Comparison of ENCODE assay signal across 17 cellular contexts in the genomic region with DNA sequence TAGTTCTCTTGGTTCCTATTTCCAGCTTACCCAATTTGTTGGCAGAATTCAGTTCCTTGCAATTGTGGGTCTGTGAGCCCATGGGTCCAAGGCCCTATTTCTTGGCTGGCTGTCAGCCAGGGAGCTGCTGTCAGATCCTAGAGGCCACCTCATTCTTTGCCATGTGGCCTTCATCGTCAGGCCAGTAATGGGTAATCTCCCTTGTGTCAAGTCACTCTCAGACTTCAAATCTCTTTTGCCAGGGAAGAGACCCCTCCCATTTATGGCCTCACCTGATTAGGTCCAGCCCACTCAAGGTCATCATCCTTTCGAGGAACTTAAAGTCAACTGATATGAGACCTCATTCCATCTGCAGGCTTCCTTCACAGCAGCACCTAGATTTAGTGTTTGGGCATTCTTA. TPM values are rescaled to one million over a fixed set of nuclear protein-coding genes. Genes with fewer than 3 reads are reported as not detected.
DNase-seq lines count a peak whose midpoint lies in the region; ATAC-seq, FAIRE-seq and TF ChIP-seq lines count a peak whose summit lies in the region.
"Had no signal": no experiment of that assay in that cellular context is flagged by ENCODE, and none has a peak within 500 bp of the region (broad histone marks: within the 10 kb centered on the region; RNA-seq: fewer than 3 reads in every experiment).

No MANE protein-coding gene starts in this region.

- TF ChIP-seq EP300 in K562 (IDR thresholded peaks at IDR 0.05; ENCODE audit: low read length), result no peak

- 12% methylated on average over 2 of the region's 2 CpGs for WGBS in K562 (ENCODE audit: insufficient coverage, low coverage, missing lambda C conversion rate)

- no peaks in the 10 kb centered on the region for H3K9me1 ChIP-seq in K562 (ENCODE audit: control insufficient read depth, insufficient read depth, low read length)

- in situ Hi-C loops in K562 (cut with MboI) (loop anchor here (10.0 kb wide), 1 partner anchor 289 kb away; no protein-coding TSS in a partner anchor), gastrocnemius medialis (cut with MboI; ENCODE audit: low sequenced_read_pairs in 4 of 4) (no loop called here)

- no peaks in the 10 kb centered on the region for H3K9me3 ChIP-seq in K562 (replicated peaks; ENCODE audit: control insufficient read depth, insufficient read depth, low read depth, low read length)
- H3K9me3 ChIP-seq in gastrocnemius medialis, result no peaks in the 10 kb centered on the region
- H3K9me3 ChIP-seq: HAP-1 had no signal

- intact Hi-C loops in K562 (cut with micrococcal nuclease), result no loop called here
- intact Hi-C loops in gastrocnemius medialis (cut with DNase I; ENCODE audit: low total_unique reads), result loop anchor here (5.0 kb wide), 1 partner anchor 57 kb away; no protein-coding TSS in a partner anchor

- H3K4me1 Mint-ChIP-seq in stimulated activated memory B cell treated with anti-CD40 and anti-IgM and Interleukin-4, amounts not matched to agents 10 μg/mL and 1 μg/mL and 100 μg/mL, for 72 hours, result no peaks in the 10 kb centered on the region
- H3K4me1 Mint-ChIP-seq in activated CD8-positive, alpha-beta memory T cell treated with anti-CD3 and anti-CD28 coated beads, Interleukin-2, amount 10 ng/mL, durations not matched to agents 7 days and 5 days, result no peaks in the 10 kb centered on the region

- H4K20me1 ChIP-seq in K562 (replicated peaks; ENCODE audit: control insufficient read depth, insufficient read depth, low read length), result no peaks in the 10 kb centered on the region
- H4K20me1 ChIP-seq: BLaER1 had no signal

- H3K9ac ChIP-seq in K562 (ENCODE audit: insufficient read depth in 1 of 2, low read depth in 2 of 2, low read length in 2 of 2), result no peak overlapping the region
- H3K9ac ChIP-seq: BLaER1 had no signal

- DNase-seq in D341Med (ENCODE audit: low spot score) (peak; percentile 6), K562 (ENCODE audit: extremely low read depth in 1 of 4, low spot score in 3 of 4) (peak in 1 of 4 experiments; percentile 25), islet precursor cell (peak; percentile 34), gastrocnemius medialis (peak in 1 of 2 donors; percentile 64), mesenteric fat pad (ENCODE audit: low spot score) (no peak)
- DNase-seq in activated CD8-positive, alpha-beta memory T cell treated with anti-CD3 and anti-CD28 coated beads, Interleukin-2, amount 10 ng/mL, durations not matched to agents 7 days and 5 days, result no peak
- DNase-seq: 8988T; CD4-positive, alpha-beta memory T cell; DMS79 treated with DMSO at 0.1 percent for 48 hours; GF-D8 had no signal

- H3K27me3 ChIP-seq in K562 (ENCODE audit: control insufficient read depth in 2 of 2, insufficient read depth in 2 of 2, low read length in 2 of 2) (no peaks in the 10 kb centered on the region; a peak in 1 of 5 replicates), gastrocnemius medialis (no peaks in the 10 kb centered on the region)
- H3K27me3 ChIP-seq: BLaER1 had no signal

- H3K79me2 ChIP-seq in K562 (ENCODE audit: control insufficient read depth, insufficient read depth, low read length), result no peaks in the 10 kb centered on the region

- TF ChIP-seq POLR2A in K562 (conservative IDR thresholded peaks at IDR 0.05) (no peak), gastrocnemius medialis (IDR thresholded peaks at IDR 0.05) (no peak)

- CTCF ChIA-PET in K562 (lab: Yijun Ruan, JAX; ENCODE audit: low intra/inter-chr PET ratio), result no interaction called here
- CTCF ChIA-PET in activated CD8-positive, alpha-beta memory T cell treated with anti-CD3 and anti-CD28 coated beads, Interleukin-2, amount 10 ng/mL, durations not matched to agents 7 days and 5 days (lab: Charles Lee), result no interaction called here

- peaks cover 46% of the 10 kb centered on the region for H3K36me3 Mint-ChIP-seq in stimulated activated memory B cell treated with anti-CD40 and anti-IgM and Interleukin-4, amounts not matched to agents 10 μg/mL and 1 μg/mL and 100 μg/mL, for 72 hours
- peaks cover 17% of the 10 kb centered on the region for H3K36me3 Mint-ChIP-seq in activated CD8-positive, alpha-beta memory T cell treated with anti-CD3 and anti-CD28 coated beads, Interleukin-2, amount 10 ng/mL, durations not matched to agents 7 days and 5 days
- H3K36me3 Mint-ChIP-seq: CD14-positive monocyte had no signal

- H2AFZ ChIP-seq in K562 (ENCODE audit: low read depth, low read length), result no peak overlapping the region

- no peak for TF ChIP-seq CTCF in K562 (IDR thresholded peaks at IDR 0.05 in 2 of 3, conservative IDR thresholded peaks at IDR 0.05 in 1 of 3; ENCODE audit: insufficient read depth in 2 of 3, low read depth in 1 of 3, low read length in 3 of 3)
- no peak for TF ChIP-seq CTCF in gastrocnemius medialis (IDR thresholded peaks at IDR 0.05 in 4 of 5, conservative IDR thresholded peaks at IDR 0.05 in 1 of 5)

- no peak overlapping the region for H3K4me3 ChIP-seq in K562
- no peak overlapping the region for H3K4me3 ChIP-seq in gastrocnemius medialis
- H3K4me3 ChIP-seq: BLaER1, HAP-1 had no signal

- no peak for TF ChIP-seq RAD21 in K562 (CRISPR knock-in tag; conservative IDR thresholded peaks at IDR 0.05 in 1 of 2, IDR thresholded peaks at IDR 0.05 in 1 of 2)

- H3K4me2 ChIP-seq in K562 (ENCODE audit: insufficient read depth, low read length), result no peak overlapping the region
- H3K4me2 ChIP-seq: BLaER1 had no signal

- H3K27ac ChIP-seq in K562 (ENCODE audit: extremely low read depth, low read depth, low read length) (no peak overlapping the region), gastrocnemius medialis (peak overlapping the region; percentile 97 to 100 (median 100))
- H3K27ac ChIP-seq: BLaER1, HL-60 had no signal

- no TSS peak for BruUV-seq in K562 (replicated peaks; lab: Mats Ljungman, UMichigan)

- H3K4me3 Mint-ChIP-seq in stimulated activated memory B cell treated with anti-CD40 and anti-IgM and Interleukin-4, amounts not matched to agents 10 μg/mL and 1 μg/mL and 100 μg/mL, for 72 hours, result no peak overlapping the region
- no peak overlapping the region for H3K4me3 Mint-ChIP-seq in activated CD8-positive, alpha-beta memory T cell treated with anti-CD3 and anti-CD28 coated beads, Interleukin-2, amount 10 ng/mL, durations not matched to agents 7 days and 5 days
- H3K4me3 Mint-ChIP-seq: CD14-positive monocyte; CD4-positive, alpha-beta memory T cell had no signal

- no peak for FAIRE-seq in K562 (lab: Jason Lieb, UNC)
- FAIRE-seq: GM19239, H1 had no signal

- H3K36me3 ChIP-seq in K562 (ENCODE audit: control insufficient read depth, insufficient read depth, low read length) (no peaks in the 10 kb centered on the region; the same call in 2 of the 3 replicates), gastrocnemius medialis (peaks cover 0 to 60% of the 10 kb centered on the region in 2 donors)
- H3K36me3 ChIP-seq: HAP-1 had no signal

- ATAC-seq in K562 (no peak), gastrocnemius medialis (peak in 1 of 2 donors; percentile 0)
- ATAC-seq in stimulated activated memory B cell treated with anti-CD40 and anti-IgM and Interleukin-4, amounts not matched to agents 10 μg/mL and 1 μg/mL and 100 μg/mL, for 72 hours, result no peak
- no peak for ATAC-seq in activated CD8-positive, alpha-beta memory T cell treated with anti-CD3 and anti-CD28 coated beads, Interleukin-2, amount 10 ng/mL, durations not matched to agents 7 days and 5 days

- H3K27me3 Mint-ChIP-seq in stimulated activated memory B cell treated with anti-CD40 and anti-IgM and Interleukin-4, amounts not matched to agents 10 μg/mL and 1 μg/mL and 100 μg/mL, for 72 hours, result no peaks in the 10 kb centered on the region
- no peaks in the 10 kb centered on the region for H3K27me3 Mint-ChIP-seq in activated CD8-positive, alpha-beta memory T cell treated with anti-CD3 and anti-CD28 coated beads, Interleukin-2, amount 10 ng/mL, durations not matched to agents 7 days and 5 days
- H3K27me3 Mint-ChIP-seq: CD4-positive, alpha-beta memory T cell had no signal

- peaks cover 4 to 5% of the 10 kb centered on the region in 2 experiments; a peak in 3 of 5 replicates for H3K4me1 ChIP-seq in K562 (replicated peaks in 1 of 2; ENCODE audit: control insufficient read depth in 2 of 2, insufficient read depth in 2 of 2, low read length in 2 of 2)
- peaks cover 85 to 92% of the 10 kb centered on the region in 2 donors for H3K4me1 ChIP-seq in gastrocnemius medialis
- H3K4me1 ChIP-seq: HAP-1 had no signal

- H3K9me3 Mint-ChIP-seq in stimulated activated memory B cell treated with anti-CD40 and anti-IgM and Interleukin-4, amounts not matched to agents 10 μg/mL and 1 μg/mL and 100 μg/mL, for 72 hours, result peaks cover 2% of the 10 kb centered on the region
- no peaks in the 10 kb centered on the region for H3K9me3 Mint-ChIP-seq in activated CD8-positive, alpha-beta memory T cell treated with anti-CD3 and anti-CD28 coated beads, Interleukin-2, amount 10 ng/mL, durations not matched to agents 7 days and 5 days (ENCODE audit: low read depth)

- H3K27ac Mint-ChIP-seq in stimulated activated memory B cell treated with anti-CD40 and anti-IgM and Interleukin-4, amounts not matched to agents 10 μg/mL and 1 μg/mL and 100 μg/mL, for 72 hours, result no peak overlapping the region
- no peak overlapping the region for H3K27ac Mint-ChIP-seq in activated CD8-positive, alpha-beta memory T cell treated with anti-CD3 and anti-CD28 coated beads, Interleukin-2, amount 10 ng/mL, durations not matched to agents 7 days and 5 days
- H3K27ac Mint-ChIP-seq: CD14-positive monocyte had no signal

- POLR2A ChIA-PET in K562 (lab: Yijun Ruan, JAX), result interaction anchor here (0.6 to 1.5 kb wide), 2 partner anchors 12 to 170 kb away, joined by 3 to 6 read pairs; no protein-coding TSS in a partner anchor

RNA-seq across cellular contexts. Expression of gene OBSCN, which starts 17.9 kb away (rescaled TPM):
- total RNA-seq in K562 (2011; cell fraction: chromatin; rRNA removed; ENCODE audit: low replicate concordance), result 22.3 and 52.9 TPM in 2 replicates
- total RNA-seq in K562 (2011; cell fraction: nucleolus; rRNA removed), result 25.5 and 27.1 TPM in 2 replicates
- 20.5 and 20.6 TPM in 2 replicates for total RNA-seq in K562 (2011; cell fraction: nucleoplasm; rRNA removed)
- total RNA-seq in K562 (2014; rRNA removed) (11.8 and 12.0 TPM in 2 replicates), K562 (2014; rRNA removed; fragmentation: Illumina TruSeq; extraction: Trizol) (0.83 and 1.7 TPM in 2 replicates), K562 (2015; rRNA removed; fragmentation: Illumina TruSeq; extraction: Trizol) (4.1 and 5.0 TPM in 2 replicates), K562 (2021) (17.4 and 19.7 TPM in 2 replicates), gastrocnemius medialis (1,000 to 10,000 TPM in 2 of 4 donors, 100 to 1,000 TPM in 2; 798 to 1,571 (median 1,162) TPM), mesenteric fat pad (3.7 TPM)
- polyA plus RNA-seq in K562 (2011; rRNA removed) (3.4 and 5.6 TPM in 2 replicates), K562 (2014; fragmentation: Illumina TruSeq; extraction: Trizol) (3.6 and 6.9 TPM in 2 replicates), K562 (2014; fragmentation: Nextera tagmentation; extraction: Ambion mirVana) (under 1 TPM; 0.18 to 0.29 TPM), K562 (2014; rRNA removed) (11.1 and 12.5 TPM in 2 replicates)
- polyA plus RNA-seq in K562 (2011; cell fraction: cytosol; rRNA removed), result 3.0 and 8.2 TPM in 2 replicates
- 22.5 and 42.0 TPM in 2 replicates for polyA plus RNA-seq in K562 (2011; cell fraction: nucleus; rRNA removed)
- polyA plus RNA-seq in K562 (2012), result 15.8 and 26.7 TPM in 2 replicates
- 3.4 TPM in 2 replicates for polyA minus RNA-seq in K562 (2011; rRNA and poly(A)+ RNA removed)
- 8.2 and 10.9 TPM in 2 replicates for polyA minus RNA-seq in K562 (2011; cell fraction: cytosol; rRNA and poly(A)+ RNA removed)
- polyA minus RNA-seq in K562 (2011; cell fraction: nucleus; rRNA and poly(A)+ RNA removed), result 7.0 and 7.1 TPM in 2 replicates
- 10 to 100 TPM in 1 of 2 experiments, 1 to 10 TPM in 1; 5.7 to 10.4 TPM for total RNA-seq in activated CD8-positive, alpha-beta memory T cell treated with anti-CD3 and anti-CD28 coated beads, Interleukin-2, amount 10 ng/mL, durations not matched to agents 7 days and 5 days

Comparison
In these comparisons a context has a peak if more than half of its experiments do, and no peak if none do; other contexts are left out.
1. DNase-seq: peak in D341Med (single experiment) and islet precursor cell (single experiment); none in mesenteric fat pad (single experiment) and activated CD8-positive, alpha-beta memory T cell treated with anti-CD3 and anti-CD28 coated beads, Interleukin-2, amount 10 ng/mL, durations not matched to agents 7 days and 5 days (single experiment).
2. RNA of gene OBSCN, which starts 17.9 kb away (total RNA-seq): 798 to 1,571 TPM in gastrocnemius medialis; 0.83 to 52.9 TPM in K562, 5.7 to 10.4 TPM in activated CD8-positive, alpha-beta memory T cell treated with anti-CD3 and anti-CD28 coated beads, Interleukin-2, amount 10 ng/mL, durations not matched to agents 7 days and 5 days and 3.7 TPM in mesenteric fat pad (single experiment); every median in the first group is over 10 times any median in the second.